In the genomic region with DNA sequence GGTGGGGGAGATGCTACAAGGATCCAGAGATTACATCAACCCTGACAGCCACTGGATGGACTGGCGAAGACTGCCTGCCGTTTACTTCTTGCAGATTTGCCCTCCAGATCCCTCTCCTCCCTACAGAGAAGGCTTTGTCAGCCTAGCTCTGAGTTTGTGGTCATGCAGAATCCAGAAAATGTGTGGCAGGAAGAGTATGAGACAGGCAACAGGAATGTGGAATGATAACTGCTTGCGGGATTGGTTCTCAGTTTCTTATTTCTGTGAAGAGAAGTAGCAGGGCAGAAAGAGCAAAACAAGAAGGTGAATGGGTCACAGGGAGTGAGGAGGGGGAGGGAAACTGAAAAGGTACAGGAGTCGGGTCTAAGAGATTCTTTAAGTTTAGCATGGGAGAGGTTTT, we compare ENCODE assay signal across 1 cellular context.
TF ChIP-seq lines count a peak whose summit lies in the region.

No MANE protein-coding gene starts in this region.

TF ChIP-seq in WTC11, 78 proteins besides CTCF, POLR2A, EP300 and RAD21 (continued from another document):
- TF ChIP-seq NFATC4 (CRISPR knock-in tag; IDR thresholded peaks at IDR 0.05), result no peak
